Comparison of ENCODE assay signal across 7 cellular contexts in the genomic region with DNA sequence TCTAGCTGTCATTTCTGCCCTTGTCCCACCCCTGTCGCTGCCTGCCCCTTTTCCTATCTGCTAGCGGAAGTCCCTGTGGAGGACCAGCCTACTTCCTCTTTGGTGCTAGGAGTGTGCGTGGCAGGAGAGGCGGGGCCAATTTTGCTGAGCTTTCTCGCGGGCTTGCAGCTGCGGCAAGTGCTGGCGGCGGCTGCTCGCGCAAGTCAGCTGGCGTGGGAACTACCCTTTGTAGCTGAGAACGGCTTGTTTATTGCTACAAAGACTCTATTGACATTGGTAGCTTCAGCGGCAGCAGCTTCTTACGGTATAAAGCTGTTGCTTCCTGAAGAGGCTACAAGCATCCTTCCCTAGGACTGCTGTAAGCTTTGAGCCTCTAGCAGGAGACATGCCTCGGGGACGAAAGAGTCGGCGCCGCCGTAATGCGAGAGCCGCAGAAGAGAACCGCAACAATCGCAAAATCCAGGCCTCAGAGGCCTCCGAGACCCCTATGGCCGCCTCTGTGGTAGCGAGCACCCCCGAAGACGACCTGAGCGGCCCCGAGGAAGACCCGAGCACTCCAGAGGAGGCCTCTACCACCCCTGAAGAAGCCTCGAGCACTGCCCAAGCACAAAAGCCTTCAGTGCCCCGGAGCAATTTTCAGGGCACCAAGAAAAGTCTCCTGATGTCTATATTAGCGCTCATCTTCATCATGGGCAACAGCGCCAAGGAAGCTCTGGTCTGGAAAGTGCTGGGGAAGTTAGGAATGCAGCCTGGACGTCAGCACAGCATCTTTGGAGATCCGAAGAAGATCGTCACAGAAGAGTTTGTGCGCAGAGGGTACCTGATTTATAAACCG.
DNase-seq lines count a peak whose midpoint lies in the region; ATAC-seq lines count a peak whose summit lies in the region.

A gene with protein sequence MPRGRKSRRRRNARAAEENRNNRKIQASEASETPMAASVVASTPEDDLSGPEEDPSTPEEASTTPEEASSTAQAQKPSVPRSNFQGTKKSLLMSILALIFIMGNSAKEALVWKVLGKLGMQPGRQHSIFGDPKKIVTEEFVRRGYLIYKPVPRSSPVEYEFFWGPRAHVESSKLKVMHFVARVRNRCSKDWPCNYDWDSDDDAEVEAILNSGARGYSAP (plus strand): TSS at position 138 of the 835 bp plus-strand sequence. CDS start 248 bp downstream, at position 386.

- DNase-seq in NCI-H2196 treated with DMSO at 0.1 percent for 48 hours (lab: John Stamatoyannopoulos, UW; ENCODE audit: unreplicated experiment) (peak; percentile 39), iris pigment epithelial cell (ENCODE audit: low read depth) (peak; percentile 80)
- DNase-seq in central memory CD4-positive, alpha-beta T cell, result peak; percentile 81
- DNase-seq in stimulated activated CD4-positive, alpha-beta T cell treated with anti-CD3 and anti-CD28 coated beads, Interleukin-12 subunit alpha, Interleukin-12 subunit beta, amount 100 ng/mL, for 24 hours (ENCODE audit: low read depth in 2 of 2), result peak; percentile 56 to 71

- ATAC-seq in GM18508 (IDR thresholded peaks at IDR 0.05; ENCODE audit: insufficient read depth, unreplicated experiment) (peak; percentile 94), HG02938 (IDR thresholded peaks at IDR 0.05; ENCODE audit: unreplicated experiment) (peak; percentile 94)
- ATAC-seq in activated CD4-positive, CD25-positive, alpha-beta regulatory T cell treated with anti-CD3 and anti-CD28 coated beads, Interleukin-2, amount 50 U/mL, for 24 hours, result peak; percentile 98

Comparison
In these comparisons a context has a peak if more than half of its experiments do, and no peak if none do; other contexts are left out.
1. Peak in every context shown above with its lines: DNase-seq and ATAC-seq.